In genomic region chr10:75401569-75402485, GRCh38 we compare ENCODE assay signal across 8 cellular contexts.
DNase-seq lines count a peak whose midpoint lies in the region; ATAC-seq lines count a peak whose summit lies in the region.

ZNF503 (minus strand) TSS chr10:75401764; CDS start chr10:75401419, 345 bp downstream.

- H3K27me3 ChIP-seq in neuron (ENCODE audit: insufficient read depth, low read length), result no peaks in the 10 kb centered on the region

- peaks cover 67% of the 10 kb centered on the region for H3K27me3 Mint-ChIP-seq in activated naive CD8-positive, alpha-beta T cell treated with anti-CD3 and anti-CD28 coated beads, Interleukin-2, amount 50 U/mL, for 24 hours

- no peaks in the 10 kb centered on the region for H3K9me3 ChIP-seq in neuron (ENCODE audit: low read length)

- peak within 1 kb of the TSS; percentile 99 for H2AFZ ChIP-seq in neuron (ENCODE audit: low read depth, low read length)

- peak; percentile 62 for ATAC-seq in GM19351 (IDR thresholded peaks at IDR 0.05; ENCODE audit: unreplicated experiment)
- ATAC-seq in activated naive CD8-positive, alpha-beta T cell treated with anti-CD3 and anti-CD28 coated beads, Interleukin-2, amount 50 U/mL, for 24 hours, result peak; percentile 39
- no peak for ATAC-seq in GM21360 (IDR thresholded peaks at IDR 0.05; ENCODE audit: unreplicated experiment)

- H3K36me3 ChIP-seq in neuron (ENCODE audit: insufficient read depth, low read length), result peaks cover 9% of the 10 kb centered on the region

- H3K4me3 Mint-ChIP-seq in activated naive CD8-positive, alpha-beta T cell treated with anti-CD3 and anti-CD28 coated beads, Interleukin-2, amount 50 U/mL, for 24 hours, result peak within 1 kb of the TSS; percentile 78

- peak within 1 kb of the TSS; percentile 85 for H3K4me3 ChIP-seq in neuron (ENCODE audit: low read length)

- DNase-seq in CMK (ENCODE audit: low read depth) (peak; percentile 44), HK-2 (ENCODE audit: unreplicated experiment) (peak; percentile 98), NCI-H748 treated with DMSO at 0.1 percent for 48 hours (lab: John Stamatoyannopoulos, UW) (peak; percentile 88), glomerular visceral epithelial cell (ENCODE audit: extremely low spot score) (peak; percentile 99)
- DNase-seq in activated naive CD8-positive, alpha-beta T cell treated with anti-CD3 and anti-CD28 coated beads, Interleukin-2, amount 50 U/mL, for 24 hours, result peak; percentile 55

- H3K4me1 ChIP-seq in neuron (ENCODE audit: insufficient read depth, low read length), result peaks cover 20% of the 10 kb centered on the region

- no peaks in the 10 kb centered on the region for H3K36me3 Mint-ChIP-seq in activated naive CD8-positive, alpha-beta T cell treated with anti-CD3 and anti-CD28 coated beads, Interleukin-2, amount 50 U/mL, for 24 hours (ENCODE audit: low read depth)

- no peak within 1 kb of the TSS for H3K27ac Mint-ChIP-seq in activated naive CD8-positive, alpha-beta T cell treated with anti-CD3 and anti-CD28 coated beads, Interleukin-2, amount 50 U/mL, for 24 hours

- peaks cover 24% of the 10 kb centered on the region for H3K4me1 Mint-ChIP-seq in activated naive CD8-positive, alpha-beta T cell treated with anti-CD3 and anti-CD28 coated beads, Interleukin-2, amount 50 U/mL, for 24 hours

- no peaks in the 10 kb centered on the region for H3K9me3 Mint-ChIP-seq in activated naive CD8-positive, alpha-beta T cell treated with anti-CD3 and anti-CD28 coated beads, Interleukin-2, amount 50 U/mL, for 24 hours

Comparison
In these comparisons a context has a peak if more than half of its experiments do, and no peak if none do; other contexts are left out.
1. DNase-seq: peak in every context shown above with its lines; median percentile 99 in glomerular visceral epithelial cell; 98 in HK-2; 88 in NCI-H748 treated with DMSO at 0.1 percent for 48 hours; 55 in activated naive CD8-positive, alpha-beta T cell treated with anti-CD3 and anti-CD28 coated beads, Interleukin-2, amount 50 U/mL, for 24 hours; 44 in CMK.